Comparison of ENCODE assay signal across 7 cellular contexts in genomic region chr6:121849477-121849876, GRCh38.
A peak's percentile ranks its signal among the peaks of the same experiment; 100 is the strongest.
DNase-seq lines count a peak whose midpoint lies in the region; ATAC-seq, FAIRE-seq and TF ChIP-seq lines count a peak whose summit lies in the region.

No MANE protein-coding gene starts in this region.

- no peak overlapping the region for H3K9ac ChIP-seq in kidney (ENCODE audit: low read length in 2 of 2)

- H3K27ac Mint-ChIP-seq in brain = peak overlapping the region in 3 of 5 experiments; percentile 62 to 85 (median 63)

- no peaks in the 10 kb centered on the region for H3K36me3 Mint-ChIP-seq in brain

- H3K27me3 ChIP-seq in tibial nerve = no peaks in the 10 kb centered on the region

- H3K4me3 ChIP-seq in kidney (ENCODE audit: low read length in 2 of 2) (no peak overlapping the region), tibial nerve (no peak overlapping the region)

- FAIRE-seq in kidney (lab: Jason Lieb, UNC) = no peak

- no peak overlapping the region for H3K4me3 Mint-ChIP-seq in brain

- no peaks in the 10 kb centered on the region for H3K9me3 ChIP-seq in kidney (ENCODE audit: control insufficient read depth in 1 of 2, low read length in 2 of 2)
- no peaks in the 10 kb centered on the region for H3K9me3 ChIP-seq in tibial nerve

- H3K4me1 Mint-ChIP-seq in brain = peaks cover 45% of the 10 kb centered on the region

- ATAC-seq in GM19372 (IDR thresholded peaks at IDR 0.05; ENCODE audit: low read depth, unreplicated experiment) (peak; percentile 87), HG03196 (IDR thresholded peaks at IDR 0.05; ENCODE audit: unreplicated experiment) (peak; percentile 90)

- H3K9me3 Mint-ChIP-seq in brain = peaks cover 0 to 11% (median 3%) of the 10 kb centered on the region in 5 experiments

- TF ChIP-seq EP300 in tibial nerve (IDR thresholded peaks at IDR 0.05) = peak in 1 of 2 donors; percentile 7

- TF ChIP-seq CTCF in brain (conservative IDR thresholded peaks at IDR 0.05) (peak; percentile 68 to 74), kidney (IDR thresholded peaks at IDR 0.05; ENCODE audit: borderline replicate concordance, extremely low read depth, insufficient read depth) (peak; percentile 54), tibial nerve (IDR thresholded peaks at IDR 0.05) (peak; percentile 42 to 64 (median 53))

- H3K27me3 Mint-ChIP-seq in brain = no peaks in the 10 kb centered on the region

- DNase-seq in ELR (ENCODE audit: low read depth) (peak; percentile 83), NCI-H82 treated with DMSO at 0.1 percent for 48 hours (lab: John Stamatoyannopoulos, UW; ENCODE audit: unreplicated experiment) (peak; percentile 68), kidney (no peak), tibial nerve (ENCODE audit: low spot score in 2 of 2) (peak; percentile 30 to 76)

- H3K36me3 ChIP-seq in kidney (ENCODE audit: control insufficient read depth in 1 of 2, insufficient read depth in 2 of 2, low read length in 2 of 2) = no peaks in the 10 kb centered on the region
- H3K36me3 ChIP-seq in tibial nerve = no peaks in the 10 kb centered on the region

- no peak for TF ChIP-seq POLR2A in tibial nerve (IDR thresholded peaks at IDR 0.05)

- WGBS in tibial nerve, 2 donors = 45 to 48% methylated on average over 5 of the region's 5 CpGs

- intact Hi-C loops in kidney (cut with DNase I) = no loop called here

- H3K27ac ChIP-seq in kidney (ENCODE audit: low read depth in 2 of 2, low read length in 2 of 2) = no peak overlapping the region
- peak overlapping the region in 2 of 4 donors; percentile 20 to 67 for H3K27ac ChIP-seq in tibial nerve

- H3K4me1 ChIP-seq in kidney (ENCODE audit: control insufficient read depth in 1 of 2, insufficient read depth in 1 of 2, low read depth in 1 of 2, low read length in 2 of 2) (no peaks in the 10 kb centered on the region), tibial nerve (peaks cover 0 to 16% (median 2%) of the 10 kb centered on the region in 4 donors)
